ENCODE assay signal across 8 cellular contexts in the genomic region with DNA sequence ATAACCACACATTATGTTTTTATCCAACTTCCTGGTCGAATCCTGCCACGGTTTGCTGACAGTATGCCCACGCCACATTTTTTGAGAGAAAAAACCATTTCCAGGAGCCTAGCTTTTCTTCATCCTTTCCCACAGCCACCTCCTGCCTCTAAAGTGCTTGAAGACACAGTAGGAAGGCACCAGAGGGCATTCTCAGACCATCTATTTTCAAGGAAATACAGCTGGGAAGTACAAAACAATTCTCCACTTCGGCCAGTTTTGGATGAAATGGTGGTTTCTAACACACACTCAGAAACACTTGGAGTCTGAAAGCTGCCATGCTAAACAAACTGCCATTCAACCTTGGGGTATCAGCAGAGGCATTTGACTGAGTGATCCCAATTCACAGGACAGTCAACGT.
A peak's percentile ranks its signal among the peaks of the same experiment; 100 is the strongest.
DNase-seq lines count a peak whose midpoint lies in the region; ATAC-seq and TF ChIP-seq lines count a peak whose summit lies in the region.

No MANE protein-coding gene starts in this region.

- no peaks in the 10 kb centered on the region for H4K20me1 ChIP-seq in osteoblast (ENCODE audit: insufficient read depth, low read length)

- H3K36me3 ChIP-seq in osteoblast (ENCODE audit: insufficient read depth, low read length), result no peaks in the 10 kb centered on the region

- H2AFZ ChIP-seq in osteoblast (ENCODE audit: low read length), result peak overlapping the region; percentile 71

- no peak overlapping the region for H3K27ac ChIP-seq in epithelial cell of prostate
- peak overlapping the region; percentile 46 for H3K27ac ChIP-seq in osteoblast (ENCODE audit: low read depth, low read length)

- peak; percentile 75 for TF ChIP-seq CTCF in osteoblast (IDR thresholded peaks at IDR 0.05; ENCODE audit: extremely low read depth, low read depth, low read length)

- H3K4me2 ChIP-seq in osteoblast (ENCODE audit: insufficient read depth, low read length), result no peak overlapping the region

- no peaks in the 10 kb centered on the region for H3K9me3 ChIP-seq in osteoblast (ENCODE audit: low read depth, low read length)

- no peaks in the 10 kb centered on the region for H3K79me2 ChIP-seq in osteoblast (ENCODE audit: insufficient read depth, low read length)

- H3K4me3 ChIP-seq in osteoblast (ENCODE audit: insufficient read depth, low read length), result no peak overlapping the region

- H3K4me1 ChIP-seq in osteoblast (ENCODE audit: insufficient read depth, low read length), result peaks cover 6% of the 10 kb centered on the region

- DNase-seq in ELF-1 (ENCODE audit: low read depth, low spot score), result peak; percentile 27
- peak; percentile 37 for DNase-seq in NOMO-1 treated with dmso at 0.1 percent for 144 hours (lab: John Stamatoyannopoulos, UW; ENCODE audit: unreplicated experiment)
- DNase-seq in epithelial cell of prostate (ENCODE audit: low read depth, low spot score), result peak; percentile 22
- DNase-seq in osteoblast (ENCODE audit: insufficient read length, low spot score, missing footprints), result peak; percentile 46
- DNase-seq in middle frontal gyrus (ENCODE audit: extremely low spot score, low spot score), result no peak

- no peak for ATAC-seq in HG03521 (IDR thresholded peaks at IDR 0.05; ENCODE audit: unreplicated experiment)
- ATAC-seq in HG02678 (IDR thresholded peaks at IDR 0.05; ENCODE audit: unreplicated experiment), result no peak
- no peak for ATAC-seq in HG03196 (IDR thresholded peaks at IDR 0.05; ENCODE audit: unreplicated experiment)

- H3K27me3 ChIP-seq in osteoblast (ENCODE audit: insufficient read depth, low read length), result no peaks in the 10 kb centered on the region
